ENCODE assay signal across 33 cellular contexts in the genomic region with DNA sequence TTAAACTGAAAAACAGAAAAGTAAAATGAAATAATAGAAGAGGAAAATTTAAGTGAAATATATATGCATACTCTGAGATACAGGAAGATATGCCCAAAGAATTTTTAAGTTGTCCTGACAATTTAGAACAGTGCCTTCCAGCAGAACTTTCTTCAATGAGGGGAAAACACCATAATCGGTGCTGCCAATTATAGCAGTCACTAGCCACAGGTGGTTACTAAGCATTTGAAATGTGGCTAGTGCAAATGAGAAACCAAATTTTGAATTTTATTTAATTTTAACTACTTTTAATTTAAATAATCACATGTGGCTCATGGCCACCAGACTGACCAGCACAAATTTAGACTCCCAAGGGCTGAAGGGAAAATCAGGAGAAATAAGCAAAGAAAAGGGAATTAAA.
"Had no signal": no experiment of that assay in that cellular context is flagged by ENCODE, and none has a peak within 500 bp of the region (broad histone marks: within the 10 kb centered on the region; RNA-seq: fewer than 3 reads in every experiment).

No MANE protein-coding gene starts in this region.

- DNase-seq: activated B cell treated with CpG ODN at 0.5 μM for 24 hours; activated CD4-positive, alpha-beta memory T cell treated with anti-CD3 and anti-CD28 coated beads, Interleukin-2, amount 10 ng/mL, durations not matched to agents 7 days and 5 days; activated CD4-positive, alpha-beta T cell treated with anti-CD3 and anti-CD28 coated beads for 48 hours; activated CD4-positive, alpha-beta T cell treated with anti-CD3 and anti-CD28 coated beads, Interleukin-2, amount 50 U/mL, for 4 hours; activated CD8-positive, alpha-beta memory T cell treated with anti-CD3 and anti-CD28 coated beads, Interleukin-2, amount 50 U/mL, for 48 hours; activated effector memory CD4-positive, alpha-beta T cell treated with Interleukin-2 at 50 U/mL for 16 hours; activated gamma-delta T cell treated with Interleukin-2 at 50 U/mL for 16 hours; activated naive CD4-positive, alpha-beta T cell treated with anti-CD3 and anti-CD28 coated beads, Interleukin-2, amount 50 U/mL, for 16 hours; activated naive CD4-positive, alpha-beta T cell treated with Interleukin-2 at 50 U/mL for 16 hours; activated naive CD8-positive, alpha-beta T cell treated with anti-CD3 and anti-CD28 coated beads, Interleukin-2, amount 10 ng/mL, durations not matched to agents 7 days and 5 days; activated T-cell treated with anti-CD3 and anti-CD28 coated beads for 4 hours; activated T-cell treated with anti-CD3 and anti-CD28 coated beads, Interleukin-2, amount 50 U/mL, for 4 hours; brain microvascular endothelial cell; dorsolateral prefrontal cortex; effector memory CD4-positive, alpha-beta T cell; erythroblast; foreskin keratinocyte; gastrocnemius medialis; glutamatergic neuron; heart left ventricle; T-helper 1 cell; T-helper 17 cell; T1000; WERI-Rb-1 had no signal

- H3K4me1 ChIP-seq: foreskin keratinocyte, gastrocnemius medialis had no signal

- H3K4me3 ChIP-seq: coronary artery, dorsolateral prefrontal cortex, esophagus muscularis mucosa, gastrocnemius medialis, heart left ventricle had no signal

- ATAC-seq: activated CD4-positive, CD25-positive, alpha-beta regulatory T cell treated with anti-CD3 and anti-CD28 coated beads, Interleukin-2, amount 50 U/mL, for 24 hours; activated T-cell treated with anti-CD3 and anti-CD28 coated beads, Interleukin-2, amount 50 U/mL, for 4 hours; activated T-helper 17 cell treated with anti-CD3 and anti-CD28 coated beads, Interleukin-2, amount 50 U/mL, for 72 hours; foreskin keratinocyte; gastrocnemius medialis; heart left ventricle; T-helper 17 cell had no signal

- H3K9me3 ChIP-seq: esophagus muscularis mucosa, gastrocnemius medialis, heart left ventricle had no signal

- H3K4me1 Mint-ChIP-seq: activated B cell treated with CpG ODN at 0.5 μM for 24 hours had no signal

- H3K4me3 Mint-ChIP-seq: activated B cell treated with CpG ODN at 0.5 μM for 24 hours; activated CD4-positive, alpha-beta memory T cell treated with anti-CD3 and anti-CD28 coated beads, Interleukin-2, amount 10 ng/mL, durations not matched to agents 7 days and 5 days; activated naive CD8-positive, alpha-beta T cell treated with anti-CD3 and anti-CD28 coated beads, Interleukin-2, amount 10 ng/mL, durations not matched to agents 7 days and 5 days; activated T-cell treated with anti-CD3 and anti-CD28 coated beads, Interleukin-2, amount 50 U/mL, for 4 hours; activated T-helper 17 cell treated with anti-CD3 and anti-CD28 coated beads, Interleukin-2, amount 50 U/mL, for 72 hours; central memory CD8-positive, alpha-beta T cell; dendritic cell treated with granulocyte-macrophage colony-stimulating factor and Interleukin-4, amounts not matched to agents 40 ng/mL and 50 ng/mL, for 4 days; T-helper 17 cell; T-helper 2 cell treated with Interferon-gamma antibody and Interleukin-4, amounts not matched to agents 5 μg/mL and 100 μg/mL, for 36 hours had no signal

- FAIRE-seq: astrocyte, bronchial epithelial cell had no signal

- H3K36me3 ChIP-seq: WERI-Rb-1 had no signal

- H3K27ac Mint-ChIP-seq: activated B cell treated with CpG ODN at 0.5 μM for 24 hours; activated CD4-positive, alpha-beta memory T cell treated with anti-CD3 and anti-CD28 coated beads, Interleukin-2, amount 10 ng/mL, durations not matched to agents 7 days and 5 days; activated naive CD8-positive, alpha-beta T cell treated with anti-CD3 and anti-CD28 coated beads, Interleukin-2, amount 10 ng/mL, durations not matched to agents 7 days and 5 days; activated T-helper 17 cell treated with anti-CD3 and anti-CD28 coated beads, Interleukin-2, amount 50 U/mL, for 72 hours; dendritic cell treated with granulocyte-macrophage colony-stimulating factor and Interleukin-4, amounts not matched to agents 40 ng/mL and 50 ng/mL, for 4 days; T-helper 17 cell; T-helper 2 cell treated with Interferon-gamma antibody and Interleukin-4, amounts not matched to agents 5 μg/mL and 100 μg/mL, for 36 hours had no signal

- H3K9me3 Mint-ChIP-seq: activated B cell treated with CpG ODN at 0.5 μM for 24 hours; activated CD4-positive, alpha-beta memory T cell treated with anti-CD3 and anti-CD28 coated beads, Interleukin-2, amount 10 ng/mL, durations not matched to agents 7 days and 5 days; activated naive CD8-positive, alpha-beta T cell treated with anti-CD3 and anti-CD28 coated beads, Interleukin-2, amount 10 ng/mL, durations not matched to agents 7 days and 5 days; activated T-cell treated with anti-CD3 and anti-CD28 coated beads, Interleukin-2, amount 50 U/mL, for 4 hours; activated T-helper 17 cell treated with anti-CD3 and anti-CD28 coated beads, Interleukin-2, amount 50 U/mL, for 72 hours; central memory CD8-positive, alpha-beta T cell; dendritic cell treated with granulocyte-macrophage colony-stimulating factor and Interleukin-4, amounts not matched to agents 40 ng/mL and 50 ng/mL, for 4 days; T-helper 2 cell treated with Interferon-gamma antibody and Interleukin-4, amounts not matched to agents 5 μg/mL and 100 μg/mL, for 36 hours had no signal

- H3K27ac ChIP-seq: brain microvascular endothelial cell, coronary artery, dorsolateral prefrontal cortex, esophagus muscularis mucosa, foreskin keratinocyte, heart left ventricle, WERI-Rb-1 had no signal

- H3K27me3 Mint-ChIP-seq: activated B cell treated with CpG ODN at 0.5 μM for 24 hours; activated CD4-positive, alpha-beta memory T cell treated with anti-CD3 and anti-CD28 coated beads, Interleukin-2, amount 10 ng/mL, durations not matched to agents 7 days and 5 days; activated naive CD8-positive, alpha-beta T cell treated with anti-CD3 and anti-CD28 coated beads, Interleukin-2, amount 10 ng/mL, durations not matched to agents 7 days and 5 days; activated T-helper 17 cell treated with anti-CD3 and anti-CD28 coated beads, Interleukin-2, amount 50 U/mL, for 72 hours; central memory CD8-positive, alpha-beta T cell; dendritic cell treated with granulocyte-macrophage colony-stimulating factor and Interleukin-4, amounts not matched to agents 40 ng/mL and 50 ng/mL, for 4 days; T-helper 17 cell had no signal

- H3K27me3 ChIP-seq: brain microvascular endothelial cell, dorsolateral prefrontal cortex, esophagus muscularis mucosa, foreskin keratinocyte, gastrocnemius medialis, heart left ventricle had no signal
